20 cellular contexts compared by ENCODE assay signal in the genomic region with DNA sequence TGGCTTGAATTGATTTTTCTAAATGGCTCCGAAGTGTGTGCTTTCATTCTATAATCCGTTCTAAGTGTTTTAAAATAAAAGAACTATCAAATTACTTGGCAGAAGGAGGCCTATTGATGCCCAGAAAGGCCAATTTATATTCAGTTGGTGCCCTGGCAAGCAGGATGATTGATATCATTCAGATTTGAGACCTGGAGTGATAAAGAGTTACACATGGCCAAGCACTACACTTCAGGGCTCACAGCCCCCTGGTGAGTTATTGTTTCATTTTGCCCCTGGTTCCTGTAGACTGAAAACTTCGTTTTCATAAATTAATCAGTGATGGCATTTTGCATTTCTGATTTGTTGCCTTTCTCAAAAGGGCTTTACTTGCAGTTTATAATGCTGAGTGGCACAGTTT.
DNase-seq lines count a peak whose midpoint lies in the region; ATAC-seq and TF ChIP-seq lines count a peak whose summit lies in the region.
"Had no signal": no experiment of that assay in that cellular context is flagged by ENCODE, and none has a peak within 500 bp of the region (broad histone marks: within the 10 kb centered on the region; RNA-seq: fewer than 3 reads in every experiment).

No MANE protein-coding gene starts in this region.

- H3K79me2 ChIP-seq in SK-N-SH (ENCODE audit: insufficient read depth): no peaks in the 10 kb centered on the region

- 0 out of 2 replicates have a peak, but pooled peaks have one; percentile 5 for TF ChIP-seq RAD21 in SK-N-SH (IDR thresholded peaks at IDR 0.05; ENCODE audit: low read length)

- intact Hi-C loops in aorta (cut with DNase I): no loop called here

- CTCF ChIA-PET in SK-N-SH (lab: Yijun Ruan, JAX): no interaction called here

- H3K4me3 ChIP-seq in SK-N-SH (ENCODE audit: low read depth in 2 of 2, low read length in 1 of 2) (no peak overlapping the region), aorta (ENCODE audit: low read length in 2 of 2) (no peak overlapping the region)
- H3K4me3 ChIP-seq: right atrium auricular region had no signal

- H2AFZ ChIP-seq in SK-N-SH (ENCODE audit: low read depth): no peak overlapping the region

- H3K36me3 ChIP-seq in SK-N-SH (replicated peaks in 1 of 2; ENCODE audit: control insufficient read depth in 1 of 2, insufficient read depth in 2 of 2, low read length in 1 of 2) (no peaks in the 10 kb centered on the region), aorta (ENCODE audit: control insufficient read depth in 1 of 2, insufficient read depth in 2 of 2, low read length in 1 of 2) (no peaks in the 10 kb centered on the region)
- H3K36me3 ChIP-seq: right atrium auricular region had no signal

- peak overlapping the region in 1 of 2 experiments; percentile 55; a peak in 1 of 4 replicates for H3K27ac ChIP-seq in SK-N-SH (ENCODE audit: low read depth in 2 of 2, low read length in 1 of 2)
- H3K27ac ChIP-seq in aorta (ENCODE audit: low read depth in 1 of 2, low read length in 2 of 2): no peak overlapping the region
- H3K27ac ChIP-seq in caudate nucleus (ENCODE audit: low read depth, low read length): no peak overlapping the region
- H3K27ac ChIP-seq: HL-60, right atrium auricular region had no signal

- DNase-seq in SK-N-SH (no peak), NCI-H187 treated with DMSO at 0.1 percent for 48 hours (lab: John Stamatoyannopoulos, UW) (peak; percentile 96), NCI-H524 treated with DMSO at 0.1 percent for 48 hours (lab: John Stamatoyannopoulos, UW) (peak; percentile 94), aorta (no peak), caudate nucleus (lab: John Stamatoyannopoulos, UW) (no peak), occipital lobe (lab: John Stamatoyannopoulos, UW) (no peak)
- no peak for DNase-seq in activated T-cell treated with anti-CD3 and anti-CD28 coated beads, Interleukin-2, amount 50 U/mL, for 1 hour
- DNase-seq: activated CD4-positive, alpha-beta T cell treated with anti-CD3 and anti-CD28 coated beads for 48 hours; activated naive CD8-positive, alpha-beta T cell treated with anti-CD3 and anti-CD28 coated beads for 36 hours; C1 segment of cervical spinal cord; GDM1; IMR-90; kidney glomerular epithelial cell; PC-3; SHP77; T-helper 1 cell had no signal

- no peaks in the 10 kb centered on the region for H3K9me2 ChIP-seq in SK-N-SH

- peaks cover 0 to 4% of the 10 kb centered on the region in 2 experiments; a peak in 2 of 4 replicates for H3K4me1 ChIP-seq in SK-N-SH (ENCODE audit: control insufficient read depth in 1 of 2, insufficient read depth in 2 of 2, low read depth in 1 of 2, low read length in 1 of 2)
- H3K4me1 ChIP-seq in aorta (ENCODE audit: control insufficient read depth in 1 of 2, insufficient read depth in 2 of 2, low read length in 2 of 2): no peaks in the 10 kb centered on the region
- H3K4me1 ChIP-seq: right atrium auricular region had no signal

- TF ChIP-seq CTCF in SK-N-SH (IDR thresholded peaks at IDR 0.05): no peak

- H3K9me3 ChIP-seq in SK-N-SH (no peaks in the 10 kb centered on the region), aorta (ENCODE audit: control insufficient read depth, low read length) (no peaks in the 10 kb centered on the region)
- H3K9me3 ChIP-seq: right atrium auricular region had no signal

- WGBS in SK-N-SH (ENCODE audit: low lambda C conversion rate): 2% methylated on average over 3 of the region's 3 CpGs
- WGBS in aorta, 2 donors: 14 to 39% methylated on average over 3 of the region's 3 CpGs

- peak in 1 of 2 experiments; percentile 31; a peak in 1 of 4 replicates for TF ChIP-seq EP300 in SK-N-SH (IDR thresholded peaks at IDR 0.05; ENCODE audit: borderline replicate concordance in 1 of 2, low read depth in 1 of 2, low read length in 1 of 2)

- no peak for ATAC-seq in SK-N-SH treated with all-trans-retinoic acid at 6 μM for 48 hours
- ATAC-seq in aorta (ENCODE audit: low FRiP score): no peak
- ATAC-seq: activated T-helper 17 cell treated with anti-CD3 and anti-CD28 coated beads, Interleukin-2, amount 50 U/mL, for 72 hours; PC-3 had no signal

- H3K4me2 ChIP-seq in SK-N-SH: no peak overlapping the region

- H3F3A ChIP-seq in SK-N-SH (replicated peaks; ENCODE audit: insufficient read depth): no peaks in the 10 kb centered on the region

- POLR2A ChIA-PET in SK-N-SH (lab: Yijun Ruan, JAX): no interaction called here

- no peak overlapping the region for H3K9ac ChIP-seq in SK-N-SH

- H3K27me3 ChIP-seq in SK-N-SH (ENCODE audit: insufficient read depth) (no peaks in the 10 kb centered on the region), aorta (ENCODE audit: control insufficient read depth in 1 of 2, insufficient read depth in 2 of 2, low read length in 1 of 2) (no peaks in the 10 kb centered on the region)
- H3K27me3 ChIP-seq: right atrium auricular region had no signal

- H4K20me1 ChIP-seq in SK-N-SH (ENCODE audit: insufficient read depth): no peaks in the 10 kb centered on the region

TF ChIP-seq in SK-N-SH, 30 proteins besides CTCF, POLR2A, EP300 and RAD21:
- TF ChIP-seq TCF12 (IDR thresholded peaks at IDR 0.05): no peak
- peak; percentile 56 for TF ChIP-seq GATA2 (CRISPR knock-in tag; IDR thresholded peaks at IDR 0.05)

TF ChIP-seq in SK-N-SH treated with all-trans-retinoic acid at 6 μM for 48 hours, 23 proteins besides CTCF, POLR2A, EP300 and RAD21:
- TF ChIP-seq ISL1 (CRISPR knock-in tag; IDR thresholded peaks at IDR 0.05) (no peak), ZC3H10 (CRISPR knock-in tag; IDR thresholded peaks at IDR 0.05) (no peak), PPARA (CRISPR knock-in tag; IDR thresholded peaks at IDR 0.05; ENCODE audit: borderline replicate concordance) (no peak), GLIS3 (CRISPR knock-in tag; IDR thresholded peaks at IDR 0.05) (no peak)
- TF ChIP-seq, protein P1, sequence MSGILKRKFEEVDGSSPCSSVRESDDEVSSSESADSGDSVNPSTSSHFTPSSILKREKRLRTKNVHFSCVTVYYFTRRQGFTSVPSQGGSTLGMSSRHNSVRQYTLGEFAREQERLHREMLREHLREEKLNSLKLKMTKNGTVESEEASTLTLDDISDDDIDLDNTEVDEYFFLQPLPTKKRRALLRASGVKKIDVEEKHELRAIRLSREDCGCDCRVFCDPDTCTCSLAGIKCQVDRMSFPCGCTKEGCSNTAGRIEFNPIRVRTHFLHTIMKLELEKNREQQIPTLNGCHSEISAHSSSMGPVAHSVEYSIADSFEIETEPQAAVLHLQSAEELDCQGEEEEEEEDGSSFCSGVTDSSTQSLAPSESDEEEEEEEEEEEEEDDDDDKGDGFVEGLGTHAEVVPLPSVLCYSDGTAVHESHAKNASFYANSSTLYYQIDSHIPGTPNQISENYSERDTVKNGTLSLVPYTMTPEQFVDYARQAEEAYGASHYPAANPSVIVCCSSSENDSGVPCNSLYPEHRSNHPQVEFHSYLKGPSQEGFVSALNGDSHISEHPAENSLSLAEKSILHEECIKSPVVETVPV (CRISPR knock-in tag; IDR thresholded peaks at IDR 0.05): no peak

Comparison
In these comparisons a context has a peak if more than half of its experiments do, and no peak if none do; other contexts are left out.
1. DNase-seq: peak in NCI-H187 treated with DMSO at 0.1 percent for 48 hours (single experiment) and NCI-H524 treated with DMSO at 0.1 percent for 48 hours (single experiment); none in SK-N-SH (single experiment), aorta (0 of 2), caudate nucleus (0 of 61), occipital lobe (single experiment) and activated T-cell treated with anti-CD3 and anti-CD28 coated beads, Interleukin-2, amount 50 U/mL, for 1 hour (single experiment).